Comparison of ENCODE assay signal across 14 cellular contexts in the genomic region with DNA sequence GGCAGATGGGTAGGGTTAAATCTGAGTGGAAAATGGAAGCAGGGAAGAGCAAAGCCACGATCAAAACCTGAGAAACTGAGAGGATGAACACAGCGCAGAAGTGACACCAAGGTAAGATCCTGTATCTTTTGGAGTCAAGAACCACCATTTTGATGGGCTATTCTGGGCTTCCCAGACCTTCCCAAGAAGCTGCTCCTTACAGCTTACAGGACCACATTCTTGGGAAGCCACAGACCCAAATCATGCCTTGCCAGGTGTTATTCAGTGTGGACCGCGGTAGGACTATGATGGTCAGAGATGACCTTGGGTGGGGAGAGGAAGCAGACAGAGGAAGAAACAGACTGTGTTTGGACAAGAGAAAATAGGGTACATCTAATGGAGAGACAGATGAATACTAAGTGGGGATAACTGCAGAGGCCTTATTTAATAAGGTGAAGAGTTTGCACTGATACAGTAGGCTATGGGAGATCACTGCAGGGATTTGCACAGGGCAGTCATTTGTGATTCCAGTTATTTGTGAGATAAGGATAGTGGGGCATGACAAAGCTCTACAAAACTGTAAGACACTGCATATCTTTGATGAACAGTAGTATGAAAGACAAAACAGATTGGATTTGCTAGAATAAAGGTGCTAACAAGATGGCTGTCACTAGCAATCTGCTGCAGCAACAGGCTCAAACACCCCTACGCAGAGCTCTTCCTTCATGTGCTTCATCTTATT.
"Had no signal": no experiment of that assay in that cellular context is flagged by ENCODE, and none has a peak within 500 bp of the region (broad histone marks: within the 10 kb centered on the region; RNA-seq: fewer than 3 reads in every experiment).

No MANE protein-coding gene starts in this region.

- H3K79me2 ChIP-seq: parathyroid adenoma had no signal

- H3K36me3 ChIP-seq: brain microvascular endothelial cell, tibial nerve had no signal

- DNase-seq: activated CD4-positive, alpha-beta T cell treated with anti-CD3 and anti-CD28 coated beads, Interleukin-2, amount 50 U/mL, for 4 hours; activated effector memory CD4-positive, alpha-beta T cell treated with Interleukin-2 at 50 U/mL for 16 hours; activated T-cell treated with anti-CD3 and anti-CD28 coated beads, Interleukin-2, amount 50 U/mL, for 1 hour; amniotic stem cell; brain microvascular endothelial cell; cerebellar nuclear complex; dermis blood vessel endothelial cell; SW 1271 had no signal

- H3K36me3 Mint-ChIP-seq: activated naive CD4-positive, alpha-beta T cell treated with anti-CD3 and anti-CD28 coated beads, Interleukin-2, amount 50 U/mL, for 72 hours; stimulated activated effector memory CD8-positive, alpha-beta T cell treated with anti-CD3 and anti-CD28 coated beads, Interleukin-12 subunit alpha, Interleukin-12 subunit beta, amount 100 ng/mL, for 72 hours had no signal

- H3K9ac ChIP-seq: parathyroid adenoma had no signal

- H3K27ac Mint-ChIP-seq: stimulated activated effector memory CD8-positive, alpha-beta T cell treated with anti-CD3 and anti-CD28 coated beads, Interleukin-12 subunit alpha, Interleukin-12 subunit beta, amount 100 ng/mL, for 72 hours; T-helper 2 cell treated with Interferon-gamma antibody and Interleukin-4, amounts not matched to agents 5 μg/mL and 100 μg/mL, for 36 hours had no signal

- H3K4me1 Mint-ChIP-seq: stimulated activated effector memory CD8-positive, alpha-beta T cell treated with anti-CD3 and anti-CD28 coated beads, Interleukin-12 subunit alpha, Interleukin-12 subunit beta, amount 100 ng/mL, for 72 hours had no signal

- H3K9me3 ChIP-seq: tibial nerve had no signal

- H3K4me3 Mint-ChIP-seq: stimulated activated effector memory CD8-positive, alpha-beta T cell treated with anti-CD3 and anti-CD28 coated beads, Interleukin-12 subunit alpha, Interleukin-12 subunit beta, amount 100 ng/mL, for 72 hours; T-helper 2 cell treated with Interferon-gamma antibody and Interleukin-4, amounts not matched to agents 5 μg/mL and 100 μg/mL, for 36 hours had no signal

- H3K4me3 ChIP-seq: skin epidermis, tibial nerve had no signal

- H2AFZ ChIP-seq: parathyroid adenoma had no signal

- H3K27ac ChIP-seq: parathyroid adenoma, tibial nerve had no signal

- H3K9me3 Mint-ChIP-seq: activated naive CD4-positive, alpha-beta T cell treated with anti-CD3 and anti-CD28 coated beads, Interleukin-2, amount 50 U/mL, for 72 hours; stimulated activated effector memory CD8-positive, alpha-beta T cell treated with anti-CD3 and anti-CD28 coated beads, Interleukin-12 subunit alpha, Interleukin-12 subunit beta, amount 100 ng/mL, for 72 hours; T-helper 2 cell treated with Interferon-gamma antibody and Interleukin-4, amounts not matched to agents 5 μg/mL and 100 μg/mL, for 36 hours had no signal

- H3K27me3 ChIP-seq: brain microvascular endothelial cell, tibial nerve had no signal
